In the genomic region with DNA sequence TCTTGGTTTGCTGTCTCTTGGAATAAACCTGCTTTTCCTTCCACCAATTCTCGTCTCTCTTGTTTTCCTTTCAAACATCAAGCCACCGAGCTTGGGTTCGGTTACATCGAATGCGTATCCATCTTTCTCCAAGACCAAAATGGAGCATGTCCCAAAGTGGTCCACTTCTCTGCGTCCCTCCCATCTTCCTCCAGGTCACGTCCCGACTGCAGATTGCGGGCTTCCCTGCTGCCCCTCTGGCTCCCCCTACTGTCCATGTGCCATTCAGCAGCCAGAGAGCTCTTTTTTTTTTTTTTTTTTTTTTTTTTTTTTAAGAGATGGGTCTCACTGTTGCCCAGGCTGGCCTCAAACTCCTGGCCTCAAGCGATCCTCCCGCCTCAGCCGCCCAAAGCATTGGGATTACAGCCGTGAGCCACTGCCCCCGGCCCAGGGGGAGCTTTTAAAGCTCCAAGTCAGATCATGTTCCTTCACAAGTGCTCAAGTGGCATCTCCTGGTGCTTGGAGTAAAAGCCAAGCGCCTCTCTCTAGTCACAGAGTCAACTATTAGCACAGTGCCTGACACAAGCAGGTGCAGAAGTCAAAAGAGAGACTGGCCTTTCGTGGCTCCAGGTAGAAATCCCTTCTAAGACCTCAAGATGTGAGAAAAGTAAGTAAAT, we compare ENCODE assay signal across 9 cellular contexts. TPM values are rescaled to one million over a fixed set of nuclear protein-coding genes. Genes with fewer than 3 reads are reported as not detected.
DNase-seq lines count a peak whose midpoint lies in the region; ATAC-seq, FAIRE-seq and TF ChIP-seq lines count a peak whose summit lies in the region.
"Had no signal": no experiment of that assay in that cellular context is flagged by ENCODE, and none has a peak within 500 bp of the region (broad histone marks: within the 10 kb centered on the region; RNA-seq: fewer than 3 reads in every experiment).

No MANE protein-coding gene starts in this region.

- peaks cover 0 to 11% (median 1%) of the 10 kb centered on the region in 3 donors for H3K36me3 Mint-ChIP-seq in CD8-positive, alpha-beta memory T cell
- H3K36me3 Mint-ChIP-seq in activated T-helper 2 cell treated with anti-CD3 and anti-CD28 coated beads, Interferon-gamma antibody, Interleukin-2, Interleukin-4, amounts not matched to agents 10 μg/mL and 5 μg/mL and 100 μg/mL, durations not matched to agents 14 hours and 24 hours and 36 hours (ENCODE audit: low read depth): no peaks in the 10 kb centered on the region
- no peaks in the 10 kb centered on the region for H3K36me3 Mint-ChIP-seq in progenitor cell of endocrine pancreas (ENCODE audit: insufficient read depth)

- FAIRE-seq in frontal cortex (lab: Jason Lieb, UNC): no peak

- DNase-seq in CD8-positive, alpha-beta memory T cell: peak; percentile 45 to 67 (median 56)
- peak; percentile 67 for DNase-seq in HK-2 (ENCODE audit: unreplicated experiment)
- DNase-seq in RPMI8226: peak; percentile 73
- peak; percentile 51 for DNase-seq in activated T-helper 2 cell treated with anti-CD3 and anti-CD28 coated beads, Interferon-gamma antibody, Interleukin-2, Interleukin-4, amounts not matched to agents 10 μg/mL and 5 μg/mL and 100 μg/mL, durations not matched to agents 14 hours and 24 hours and 36 hours (ENCODE audit: low spot score)
- peak; percentile 56 to 81 for DNase-seq in frontal cortex (ENCODE audit: low spot score in 2 of 2)
- DNase-seq in progenitor cell of endocrine pancreas (ENCODE audit: low spot score, unreplicated experiment): peak; percentile 59
- DNase-seq in vagina (ENCODE audit: extremely low spot score in 2 of 2): no peak

- H3K4me1 ChIP-seq in CD8-positive, alpha-beta memory T cell (ENCODE audit: insufficient read depth, low read length): no peaks in the 10 kb centered on the region
- peaks cover 12% of the 10 kb centered on the region for H3K4me1 ChIP-seq in vagina

- peak; percentile 80 for TF ChIP-seq CTCF in progenitor cell of endocrine pancreas (IDR thresholded peaks at IDR 0.05; ENCODE audit: unreplicated experiment)
- TF ChIP-seq CTCF in vagina (IDR thresholded peaks at IDR 0.05): peak; percentile 20 to 68 (median 57)

- H3K27me3 ChIP-seq in CD8-positive, alpha-beta memory T cell (ENCODE audit: insufficient read depth, low read length, poor library complexity, severe bottlenecking): no peaks in the 10 kb centered on the region
- no peaks in the 10 kb centered on the region for H3K27me3 ChIP-seq in vagina

- H3K27ac ChIP-seq in CD8-positive, alpha-beta memory T cell (ENCODE audit: low read depth, low read length): no peak overlapping the region
- H3K27ac ChIP-seq in vagina: peak overlapping the region; percentile 5

- ATAC-seq in HG03460 (IDR thresholded peaks at IDR 0.05; ENCODE audit: unreplicated experiment): no peak

- H3K4me1 Mint-ChIP-seq in CD8-positive, alpha-beta memory T cell: peaks cover 8 to 35% (median 11%) of the 10 kb centered on the region in 3 donors
- H3K4me1 Mint-ChIP-seq in activated T-helper 2 cell treated with anti-CD3 and anti-CD28 coated beads, Interferon-gamma antibody, Interleukin-2, Interleukin-4, amounts not matched to agents 10 μg/mL and 5 μg/mL and 100 μg/mL, durations not matched to agents 14 hours and 24 hours and 36 hours (ENCODE audit: low read depth): peaks cover 6% of the 10 kb centered on the region
- H3K4me1 Mint-ChIP-seq in progenitor cell of endocrine pancreas (ENCODE audit: low read depth): no peaks in the 10 kb centered on the region

- H3K9me3 Mint-ChIP-seq in CD8-positive, alpha-beta memory T cell: peaks cover 0 to 4% (median 0%) of the 10 kb centered on the region in 5 donors
- no peaks in the 10 kb centered on the region for H3K9me3 Mint-ChIP-seq in activated T-helper 2 cell treated with anti-CD3 and anti-CD28 coated beads, Interferon-gamma antibody, Interleukin-2, Interleukin-4, amounts not matched to agents 10 μg/mL and 5 μg/mL and 100 μg/mL, durations not matched to agents 14 hours and 24 hours and 36 hours
- no peaks in the 10 kb centered on the region for H3K9me3 Mint-ChIP-seq in progenitor cell of endocrine pancreas (ENCODE audit: low read depth)

- H3K9me3 ChIP-seq in CD8-positive, alpha-beta memory T cell (ENCODE audit: low read length): no peaks in the 10 kb centered on the region
- H3K9me3 ChIP-seq in vagina: no peaks in the 10 kb centered on the region

- H3K36me3 ChIP-seq in CD8-positive, alpha-beta memory T cell (ENCODE audit: insufficient read depth, low read length): no peaks in the 10 kb centered on the region
- peaks cover 0 to 5% of the 10 kb centered on the region in 2 donors for H3K36me3 ChIP-seq in vagina

- POLR2A ChIA-PET in CD8-positive, alpha-beta memory T cell (lab: Charles Lee): interaction anchor here (0.6 to 1.0 kb wide), 2 partner anchors 143 to 872 kb away, joined by 3 to 8 read pairs; no protein-coding TSS in a partner anchor

- H3K27me3 Mint-ChIP-seq in CD8-positive, alpha-beta memory T cell: peaks cover 28 to 62% of the 10 kb centered on the region in 2 donors
- peaks cover 6% of the 10 kb centered on the region for H3K27me3 Mint-ChIP-seq in activated T-helper 2 cell treated with anti-CD3 and anti-CD28 coated beads, Interferon-gamma antibody, Interleukin-2, Interleukin-4, amounts not matched to agents 10 μg/mL and 5 μg/mL and 100 μg/mL, durations not matched to agents 14 hours and 24 hours and 36 hours (ENCODE audit: low read depth)
- peaks cover 61% of the 10 kb centered on the region for H3K27me3 Mint-ChIP-seq in progenitor cell of endocrine pancreas

- H3K4me3 Mint-ChIP-seq in CD8-positive, alpha-beta memory T cell: no peak overlapping the region
- no peak overlapping the region for H3K4me3 Mint-ChIP-seq in activated T-helper 2 cell treated with anti-CD3 and anti-CD28 coated beads, Interferon-gamma antibody, Interleukin-2, Interleukin-4, amounts not matched to agents 10 μg/mL and 5 μg/mL and 100 μg/mL, durations not matched to agents 14 hours and 24 hours and 36 hours (ENCODE audit: low read depth)
- H3K4me3 Mint-ChIP-seq in progenitor cell of endocrine pancreas (ENCODE audit: low read depth): no peak overlapping the region

- TF ChIP-seq POLR2A in vagina (IDR thresholded peaks at IDR 0.05): no peak

- intact Hi-C loops in activated T-helper 2 cell treated with anti-CD3 and anti-CD28 coated beads, Interferon-gamma antibody, Interleukin-2, Interleukin-4, amounts not matched to agents 10 μg/mL and 5 μg/mL and 100 μg/mL, durations not matched to agents 14 hours and 24 hours and 36 hours (cut with micrococcal nuclease): loop anchor here (1.0 kb wide), 1 partner anchor 66 kb away; no protein-coding TSS in a partner anchor
- intact Hi-C loops in vagina (cut with DNase I): no loop called here

- CTCF ChIA-PET in CD8-positive, alpha-beta memory T cell (lab: Charles Lee): interaction anchor here (1.0 to 2.7 kb wide), 7 partner anchors 10 to 69 kb away, joined by 3 to 14 read pairs (median 5); a partner anchor contains a TSS

- peak overlapping the region in 4 of 8 donors; percentile 4 to 82 (median 44) for H3K27ac Mint-ChIP-seq in CD8-positive, alpha-beta memory T cell
- H3K27ac Mint-ChIP-seq in activated T-helper 2 cell treated with anti-CD3 and anti-CD28 coated beads, Interferon-gamma antibody, Interleukin-2, Interleukin-4, amounts not matched to agents 10 μg/mL and 5 μg/mL and 100 μg/mL, durations not matched to agents 14 hours and 24 hours and 36 hours: no peak overlapping the region
- no peak overlapping the region for H3K27ac Mint-ChIP-seq in progenitor cell of endocrine pancreas

- H3K4me3 ChIP-seq in CD8-positive, alpha-beta memory T cell (ENCODE audit: low read length): no peak overlapping the region
- no peak overlapping the region for H3K4me3 ChIP-seq in vagina

RNA-seq across cellular contexts. Expression of a gene that starts 10.0 kb away (rescaled TPM):
- under 1 TPM; 0.50 to 0.91 TPM for total RNA-seq in CD8-positive, alpha-beta memory T cell
- polyA plus RNA-seq in CD8-positive, alpha-beta memory T cell: 0.23 TPM
- 0.80 and 0.87 TPM in 2 replicates for total RNA-seq in activated T-helper 2 cell treated with anti-CD3 and anti-CD28 coated beads, Interferon-gamma antibody, Interleukin-2, Interleukin-4, amounts not matched to agents 10 μg/mL and 5 μg/mL and 100 μg/mL, durations not matched to agents 14 hours and 24 hours and 36 hours
- total RNA-seq in frontal cortex (0.82 TPM), progenitor cell of endocrine pancreas (0.05 TPM in 1 of 2 replicates, not detected in the other), vagina (13.3 TPM)

RNA-seq across cellular contexts. Expression of a gene that starts 13.0 kb away (rescaled TPM):
- total RNA-seq in CD8-positive, alpha-beta memory T cell: not detected
- not detected for polyA plus RNA-seq in CD8-positive, alpha-beta memory T cell
- not detected in 2 replicates for total RNA-seq in activated T-helper 2 cell treated with anti-CD3 and anti-CD28 coated beads, Interferon-gamma antibody, Interleukin-2, Interleukin-4, amounts not matched to agents 10 μg/mL and 5 μg/mL and 100 μg/mL, durations not matched to agents 14 hours and 24 hours and 36 hours
- total RNA-seq in frontal cortex (not detected), progenitor cell of endocrine pancreas (not detected in 2 replicates), vagina (not detected)
- total RNA-seq: activated CD8-positive, alpha-beta memory T cell treated with anti-CD3 and anti-CD28 coated beads for 36 hours had no signal

Comparison
In these comparisons a context has a peak if more than half of its experiments do, and no peak if none do; other contexts are left out.
1. DNase-seq: peak in CD8-positive, alpha-beta memory T cell (5 of 5), HK-2 (single experiment), RPMI8226 (single experiment), activated T-helper 2 cell treated with anti-CD3 and anti-CD28 coated beads, Interferon-gamma antibody, Interleukin-2, Interleukin-4, amounts not matched to agents 10 μg/mL and 5 μg/mL and 100 μg/mL, durations not matched to agents 14 hours and 24 hours and 36 hours (single experiment), frontal cortex (2 of 2) and progenitor cell of endocrine pancreas (single experiment); none in vagina (0 of 2).